ENCODE assay signal across 8 cellular contexts in the genomic region with DNA sequence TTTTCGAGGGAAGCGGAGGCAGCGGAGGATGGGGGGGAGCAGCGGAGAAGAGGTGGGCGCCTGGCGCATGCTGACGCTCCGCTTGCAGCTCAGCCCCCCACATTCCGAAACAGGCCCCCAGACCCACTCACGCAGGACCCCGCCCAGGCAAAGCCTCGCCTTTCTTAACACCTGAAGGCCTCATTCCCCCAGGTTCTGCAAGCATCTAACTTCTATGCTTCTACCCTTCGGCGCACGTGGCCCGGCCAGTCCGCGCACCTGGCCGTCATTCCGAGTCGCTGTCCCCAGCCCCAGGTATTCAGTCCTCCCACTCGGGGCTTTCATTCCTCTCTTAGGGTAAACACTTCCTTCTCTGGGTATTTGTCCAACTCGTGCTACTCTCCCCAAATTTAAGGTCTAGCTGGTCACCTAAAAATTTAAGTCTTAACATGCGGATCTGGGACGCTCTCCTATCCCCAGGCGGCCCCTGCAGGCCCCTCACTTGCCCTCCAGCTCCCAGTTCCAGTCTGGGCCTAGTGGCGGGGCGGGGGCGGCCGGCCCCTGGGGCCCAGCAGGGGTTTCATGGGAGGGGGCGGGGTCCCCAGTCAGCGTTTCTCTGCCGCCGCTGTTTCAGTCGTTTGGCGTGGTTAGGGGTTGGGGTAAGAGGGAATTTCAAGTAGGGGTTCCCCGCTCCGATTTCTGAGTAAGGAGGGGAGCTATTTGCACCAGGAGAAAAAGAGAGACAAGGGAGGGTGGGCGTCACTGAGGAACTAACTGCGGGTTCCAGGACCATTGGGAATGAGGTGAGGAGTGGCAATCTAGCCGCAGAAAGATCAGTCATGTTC. TPM values are rescaled to one million over a fixed set of nuclear protein-coding genes. Genes with fewer than 3 reads are reported as not detected.
DNase-seq lines count a peak whose midpoint lies in the region; ATAC-seq and TF ChIP-seq lines count a peak whose summit lies in the region.

No MANE protein-coding gene starts in this region.

- H3K4me2 ChIP-seq in BLaER1 = peak overlapping the region; percentile 84

- H3K36me3 ChIP-seq in BLaER1 = no peaks in the 10 kb centered on the region
- no peaks in the 10 kb centered on the region; the same call in 1 of the 2 replicates for H3K36me3 ChIP-seq in HAP-1 (replicated peaks)
- H3K36me3 ChIP-seq in colonic mucosa = no peaks in the 10 kb centered on the region
- H3K36me3 ChIP-seq in mucosa of rectum (ENCODE audit: control insufficient read depth in 2 of 2, insufficient read depth in 2 of 2, low read length in 2 of 2) = peaks cover 0 to 3% of the 10 kb centered on the region in 2 donors
- H3K36me3 ChIP-seq in thyroid gland = no peaks in the 10 kb centered on the region

- no peaks in the 10 kb centered on the region for H4K20me1 ChIP-seq in BLaER1

- TF ChIP-seq CTCF in colonic mucosa (IDR thresholded peaks at IDR 0.05) (no peak), thyroid gland (IDR thresholded peaks at IDR 0.05) (no peak)

- DNase-seq in HAP-1 (ENCODE audit: low spot score in 2 of 2) (peak; percentile 65 to 76), SW480 (ENCODE audit: low spot score) (peak; percentile 72), colonic mucosa (peak; percentile 66), thyroid gland (peak; percentile 63 to 67), cortex of kidney (lab: John Stamatoyannopoulos, UW) (no peak)

- no peak for ATAC-seq in esophagus mucosa

- TF ChIP-seq POLR2A in thyroid gland (IDR thresholded peaks at IDR 0.05) = no peak

- 6% methylated on average over 31 to 41 of the region's 41 CpGs for WGBS in thyroid gland, 2 donors

- no peaks in the 10 kb centered on the region for H3K27me3 ChIP-seq in BLaER1
- H3K27me3 ChIP-seq in HAP-1 (ENCODE audit: low read depth) = no peaks in the 10 kb centered on the region
- H3K27me3 ChIP-seq in colonic mucosa = no peaks in the 10 kb centered on the region
- H3K27me3 ChIP-seq in mucosa of rectum (ENCODE audit: control insufficient read depth in 2 of 2, insufficient read depth in 2 of 2, low read length in 2 of 2) = no peaks in the 10 kb centered on the region
- no peaks in the 10 kb centered on the region for H3K27me3 ChIP-seq in thyroid gland

- H3K4me3 ChIP-seq in BLaER1 (peak overlapping the region; percentile 95), HAP-1 (peak overlapping the region; percentile 77), colonic mucosa (peak overlapping the region; percentile 83), mucosa of rectum (ENCODE audit: low read length in 2 of 2) (peak overlapping the region; percentile 87 to 88), thyroid gland (replicated peaks in 1 of 3) (peak overlapping the region in 1 of 3 donors; percentile 86)

- peaks cover 50% of the 10 kb centered on the region for H3K4me1 ChIP-seq in BLaER1
- H3K4me1 ChIP-seq in HAP-1 = peaks cover 22% of the 10 kb centered on the region
- H3K4me1 ChIP-seq in colonic mucosa = peaks cover 9% of the 10 kb centered on the region
- H3K4me1 ChIP-seq in mucosa of rectum (ENCODE audit: control insufficient read depth in 2 of 2, insufficient read depth in 2 of 2, low read length in 2 of 2) = peaks cover 16 to 30% of the 10 kb centered on the region in 2 donors
- H3K4me1 ChIP-seq in thyroid gland = peaks cover 23 to 26% of the 10 kb centered on the region in 2 donors

- peak overlapping the region; percentile 73 for H3K9ac ChIP-seq in BLaER1
- H3K9ac ChIP-seq in colonic mucosa (ENCODE audit: low read depth in 2 of 2, low read length in 2 of 2) = peak overlapping the region; percentile 58 to 94
- H3K9ac ChIP-seq in mucosa of rectum (ENCODE audit: low read depth in 1 of 2, low read length in 2 of 2) = peak overlapping the region; percentile 89 to 92

- intact Hi-C loops in colonic mucosa (cut with DNase I) (no loop called here), thyroid gland (cut with DNase I) (loop anchor here (5.0 kb wide), 1 partner anchor 38 kb away; the partner anchor contains the start of gene PYGO2)

- H3K27ac ChIP-seq in BLaER1 = peak overlapping the region; percentile 52
- peak overlapping the region; percentile 95 for H3K27ac ChIP-seq in colonic mucosa
- peak overlapping the region; percentile 99 for H3K27ac ChIP-seq in mucosa of rectum (ENCODE audit: low read depth in 2 of 2, low read length in 2 of 2)
- peak overlapping the region; percentile 86 to 99 (median 95) for H3K27ac ChIP-seq in thyroid gland

- H3K9me3 ChIP-seq in BLaER1 = no peaks in the 10 kb centered on the region
- no peaks in the 10 kb centered on the region for H3K9me3 ChIP-seq in HAP-1
- no peaks in the 10 kb centered on the region for H3K9me3 ChIP-seq in colonic mucosa
- no peaks in the 10 kb centered on the region for H3K9me3 ChIP-seq in mucosa of rectum (ENCODE audit: control insufficient read depth in 2 of 2, low read length in 2 of 2)
- H3K9me3 ChIP-seq in thyroid gland = no peaks in the 10 kb centered on the region

- in situ Hi-C loops in HAP-1 (cut with MboI; ENCODE audit: low sequenced_read_pairs) = loop anchor here (5.0 kb wide), 1 partner anchor 62 kb away; the partner anchor contains the start of gene EFNA4

RNA-seq across cellular contexts. Expression of gene ZBTB7B, which starts 2.7 kb away (rescaled TPM):
- total RNA-seq in colonic mucosa (100 to 1,000 TPM; 185 to 205 TPM), thyroid gland (10 to 100 TPM; 35.7 to 89.8 (median 47.3) TPM), esophagus mucosa (132 TPM)

RNA-seq across cellular contexts. Expression of gene LENEP, which starts 6.5 kb away (rescaled TPM):
- not detected for total RNA-seq in colonic mucosa
- total RNA-seq in thyroid gland = not detected
- total RNA-seq in esophagus mucosa = not detected

RNA-seq across cellular contexts. Expression of gene FLAD1, which starts 16.7 kb away (rescaled TPM):
- total RNA-seq in colonic mucosa (10 to 100 TPM; 28.2 to 46.1 TPM), thyroid gland (10 to 100 TPM; 24.1 to 39.3 (median 31.1) TPM), esophagus mucosa (29.6 TPM)

RNA-seq across cellular contexts. Expression of gene CKS1B, which starts 25.4 kb away (rescaled TPM):
- total RNA-seq in colonic mucosa (10 to 100 TPM; 49.5 to 76.5 TPM), thyroid gland (10 to 100 TPM; 14.3 to 29.5 (median 22.6) TPM), esophagus mucosa (74.5 TPM)

RNA-seq across cellular contexts. Expression of gene SHC1, which starts 29.3 kb away (rescaled TPM):
- 100 to 1,000 TPM in 1 of 2 donors, 10 to 100 TPM in 1; 98.3 to 104 TPM for total RNA-seq in colonic mucosa
- total RNA-seq in thyroid gland = 100 to 1,000 TPM; 108 to 168 (median 123) TPM
- 68.0 TPM for total RNA-seq in esophagus mucosa
